Comparison of ENCODE assay signal across 29 cellular contexts in genomic region chr2:61091485-61091884, GRCh38.
"Had no signal": no experiment of that assay in that cellular context is flagged by ENCODE, and none has a peak within 500 bp of the region (broad histone marks: within the 10 kb centered on the region; RNA-seq: fewer than 3 reads in every experiment).

No MANE protein-coding gene starts in this region.

- H3K9me3 ChIP-seq: left lung, lower lobe of right lung, pancreas, prostate gland, stomach, thoracic aorta, tibial artery, uterus had no signal

- H3K4me1 Mint-ChIP-seq: nephron; neural crest cell; stimulated activated naive B cell treated with anti-CD40 and anti-IgM and Interleukin-4, amounts not matched to agents 10 μg/mL and 1 μg/mL and 100 μg/mL, for 72 hours had no signal

- ATAC-seq: left cardiac atrium; left lung; lower lobe of right lung; naive thymus-derived CD8-positive, alpha-beta T cell; pancreas; right cardiac atrium; sciatic nerve; stimulated activated naive B cell treated with anti-CD40 and anti-IgM and Interleukin-4, amounts not matched to agents 10 μg/mL and 1 μg/mL and 100 μg/mL, for 72 hours; stimulated activated naive CD8-positive, alpha-beta T cell treated with anti-CD3 and anti-CD28 coated beads, Interleukin-15, Interleukin-2, amounts not matched to agents 100 U/mL and 50 U/mL, for 24 hours had no signal

- H3K4me3 ChIP-seq: left lung, lower lobe of right lung, pancreas, prostate gland, skin epidermis, stomach, thoracic aorta, tibial artery, uterus had no signal

- H3K27ac Mint-ChIP-seq: naive thymus-derived CD8-positive, alpha-beta T cell; nephron; stimulated activated naive B cell treated with anti-CD40 and anti-IgM and Interleukin-4, amounts not matched to agents 10 μg/mL and 1 μg/mL and 100 μg/mL, for 72 hours; type B pancreatic cell had no signal

- DNase-seq: islet precursor cell; kidney glomerular epithelial cell; left cardiac atrium; left lung; lower lobe of right lung; mammary epithelial cell; mesenchymal stem cell; naive thymus-derived CD8-positive, alpha-beta T cell; nucleus accumbens; pancreas; posterior cingulate gyrus; retina; right cardiac atrium; stimulated activated CD4-positive, alpha-beta T cell treated with anti-CD3 and anti-CD28 coated beads, Interleukin-12 subunit alpha, Interleukin-12 subunit beta, amount 100 ng/mL, for 4 hours; stimulated activated CD4-positive, alpha-beta T cell treated with anti-CD3 and anti-CD28 coated beads, Interleukin-15, amount 100 ng/mL, for 24 hours; stimulated activated CD4-positive, alpha-beta T cell treated with anti-CD3 and anti-CD28 coated beads, Interleukin-2, amount 100 ng/mL, for 24 hours; stimulated activated CD4-positive, alpha-beta T cell treated with anti-CD3 and anti-CD28 coated beads, Interleukin-4, amount 100 ng/mL, for 1 hour; stimulated activated naive B cell treated with anti-CD40 and anti-IgM and Interleukin-4, amounts not matched to agents 10 μg/mL and 1 μg/mL and 100 μg/mL, for 72 hours; stimulated activated naive CD8-positive, alpha-beta T cell treated with anti-CD3 and anti-CD28 coated beads, Interleukin-15, Interleukin-2, amounts not matched to agents 100 U/mL and 50 U/mL, for 24 hours; stomach; tibial artery; uterus had no signal

- H3K36me3 ChIP-seq: pancreas, prostate gland, uterus had no signal

- H3K4me1 ChIP-seq: left lung, lower lobe of right lung, pancreas, prostate gland, stomach, tibial artery, uterus had no signal

- H3K27me3 Mint-ChIP-seq: stimulated activated naive B cell treated with anti-CD40 and anti-IgM and Interleukin-4, amounts not matched to agents 10 μg/mL and 1 μg/mL and 100 μg/mL, for 72 hours; type B pancreatic cell had no signal

- H3K27me3 ChIP-seq: left lung, pancreas, stomach, tibial artery, uterus had no signal

- H3K27ac ChIP-seq: left lung, lower lobe of right lung, pancreas, prostate gland, skin epidermis, stomach, thoracic aorta, tibial artery, uterus had no signal

- H3K9me3 Mint-ChIP-seq: naive thymus-derived CD8-positive, alpha-beta T cell; nephron; neural crest cell; type B pancreatic cell had no signal

- H3K4me3 Mint-ChIP-seq: naive thymus-derived CD8-positive, alpha-beta T cell; nephron; neural crest cell; stimulated activated naive B cell treated with anti-CD40 and anti-IgM and Interleukin-4, amounts not matched to agents 10 μg/mL and 1 μg/mL and 100 μg/mL, for 72 hours; type B pancreatic cell had no signal
